Comparison of ENCODE assay signal across 8 cellular contexts in genomic region chr3:132210476-132211346, GRCh38.
A peak's percentile ranks its signal among the peaks of the same experiment; 100 is the strongest.
DNase-seq lines count a peak whose midpoint lies in the region; ATAC-seq and TF ChIP-seq lines count a peak whose summit lies in the region.

No MANE protein-coding gene starts in this region.

- no peak overlapping the region for H2AFZ ChIP-seq in DND-41 (ENCODE audit: low read depth, low read length)

- no peaks in the 10 kb centered on the region for H3K79me2 ChIP-seq in DND-41 (ENCODE audit: insufficient read depth, low read length)

- no peak overlapping the region for H3K4me3 Mint-ChIP-seq in stimulated activated effector memory CD8-positive, alpha-beta T cell treated with anti-CD3 and anti-CD28 coated beads, Interleukin-12 subunit alpha, Interleukin-12 subunit beta, amount 100 ng/mL, for 72 hours

- TF ChIP-seq CTCF in DND-41 (IDR thresholded peaks at IDR 0.05; ENCODE audit: borderline replicate concordance, extremely low read depth, low read length, poor library complexity, severe bottlenecking) (peak; percentile 66), kidney epithelial cell (IDR thresholded peaks at IDR 0.05; ENCODE audit: insufficient read depth, low read length, poor library complexity, severe bottlenecking) (peak; percentile 70), vagina (IDR thresholded peaks at IDR 0.05) (no peak)

- TF ChIP-seq POLR2A in vagina (IDR thresholded peaks at IDR 0.05): no peak

- H3K9ac ChIP-seq in DND-41 (ENCODE audit: low read depth, low read length): no peak overlapping the region

- H3K9me3 Mint-ChIP-seq in stimulated activated effector memory CD8-positive, alpha-beta T cell treated with anti-CD3 and anti-CD28 coated beads, Interleukin-12 subunit alpha, Interleukin-12 subunit beta, amount 100 ng/mL, for 72 hours: no peaks in the 10 kb centered on the region

- H3K36me3 ChIP-seq in DND-41 (ENCODE audit: insufficient read depth, low read length) (no peaks in the 10 kb centered on the region), kidney epithelial cell (ENCODE audit: control insufficient read depth, insufficient read depth, low read length) (no peaks in the 10 kb centered on the region), vagina (no peaks in the 10 kb centered on the region)

- peaks cover 6% of the 10 kb centered on the region for H3K27me3 ChIP-seq in DND-41 (ENCODE audit: insufficient read depth, low read length, poor library complexity)
- H3K27me3 ChIP-seq in kidney epithelial cell (ENCODE audit: control insufficient read depth, insufficient read depth, low read length): no peaks in the 10 kb centered on the region
- no peaks in the 10 kb centered on the region for H3K27me3 ChIP-seq in vagina

- intact Hi-C loops in vagina (cut with DNase I): no loop called here

- H3K27ac ChIP-seq in DND-41 (ENCODE audit: low read length): no peak overlapping the region
- H3K27ac ChIP-seq in vagina: no peak overlapping the region

- H3K4me3 ChIP-seq in DND-41 (ENCODE audit: low read depth in 1 of 2, low read length in 2 of 2) (no peak overlapping the region), kidney epithelial cell (ENCODE audit: low read depth, low read length) (no peak overlapping the region), vagina (no peak overlapping the region)

- H3K27ac Mint-ChIP-seq in stimulated activated effector memory CD8-positive, alpha-beta T cell treated with anti-CD3 and anti-CD28 coated beads, Interleukin-12 subunit alpha, Interleukin-12 subunit beta, amount 100 ng/mL, for 72 hours: no peak overlapping the region

- H3K9me3 ChIP-seq in DND-41 (ENCODE audit: insufficient read depth, low read length, severe bottlenecking) (no peaks in the 10 kb centered on the region), vagina (no peaks in the 10 kb centered on the region)

- peak; percentile 13 for DNase-seq in DND-41
- DNase-seq in SW480 (ENCODE audit: low spot score): peak; percentile 25
- DNase-seq in kidney epithelial cell (ENCODE audit: low read depth): no peak
- no peak for DNase-seq in stimulated activated effector memory CD8-positive, alpha-beta T cell treated with anti-CD3 and anti-CD28 coated beads, Interleukin-12 subunit alpha, Interleukin-12 subunit beta, amount 100 ng/mL, for 72 hours (ENCODE audit: low spot score in 2 of 2)
- DNase-seq in vagina (ENCODE audit: extremely low spot score in 2 of 2): no peak

- ATAC-seq in DND-41 (ENCODE audit: insufficient read depth, low read depth) (no peak), HG02938 (IDR thresholded peaks at IDR 0.05; ENCODE audit: unreplicated experiment) (peak; percentile 56), GM21367 (IDR thresholded peaks at IDR 0.05; ENCODE audit: unreplicated experiment) (no peak), GM21381 (IDR thresholded peaks at IDR 0.05; ENCODE audit: unreplicated experiment) (no peak)
- ATAC-seq in stimulated activated effector memory CD8-positive, alpha-beta T cell treated with anti-CD3 and anti-CD28 coated beads, Interleukin-12 subunit alpha, Interleukin-12 subunit beta, amount 100 ng/mL, for 72 hours: no peak

- H4K20me1 ChIP-seq in DND-41 (ENCODE audit: insufficient read depth, low read length): no peaks in the 10 kb centered on the region

- no peaks in the 10 kb centered on the region for H3K4me1 Mint-ChIP-seq in stimulated activated effector memory CD8-positive, alpha-beta T cell treated with anti-CD3 and anti-CD28 coated beads, Interleukin-12 subunit alpha, Interleukin-12 subunit beta, amount 100 ng/mL, for 72 hours

- no peaks in the 10 kb centered on the region for H3K36me3 Mint-ChIP-seq in stimulated activated effector memory CD8-positive, alpha-beta T cell treated with anti-CD3 and anti-CD28 coated beads, Interleukin-12 subunit alpha, Interleukin-12 subunit beta, amount 100 ng/mL, for 72 hours

- H3K4me2 ChIP-seq in DND-41 (ENCODE audit: insufficient read depth, low read length): no peak overlapping the region

- H3K4me1 ChIP-seq in DND-41 (ENCODE audit: insufficient read depth, low read length): no peaks in the 10 kb centered on the region
- no peaks in the 10 kb centered on the region for H3K4me1 ChIP-seq in vagina

Comparison
In these comparisons a context has a peak if more than half of its experiments do, and no peak if none do; other contexts are left out.
1. DNase-seq: peak in DND-41 (single experiment) and SW480 (single experiment); none in kidney epithelial cell (single experiment), stimulated activated effector memory CD8-positive, alpha-beta T cell treated with anti-CD3 and anti-CD28 coated beads, Interleukin-12 subunit alpha, Interleukin-12 subunit beta, amount 100 ng/mL, for 72 hours (0 of 2) and vagina (0 of 2).
2. CTCF ChIP-seq: peak in DND-41 (single experiment) and kidney epithelial cell (single experiment); none in vagina (0 of 3).